21 cellular contexts compared by ENCODE assay signal in the genomic region with DNA sequence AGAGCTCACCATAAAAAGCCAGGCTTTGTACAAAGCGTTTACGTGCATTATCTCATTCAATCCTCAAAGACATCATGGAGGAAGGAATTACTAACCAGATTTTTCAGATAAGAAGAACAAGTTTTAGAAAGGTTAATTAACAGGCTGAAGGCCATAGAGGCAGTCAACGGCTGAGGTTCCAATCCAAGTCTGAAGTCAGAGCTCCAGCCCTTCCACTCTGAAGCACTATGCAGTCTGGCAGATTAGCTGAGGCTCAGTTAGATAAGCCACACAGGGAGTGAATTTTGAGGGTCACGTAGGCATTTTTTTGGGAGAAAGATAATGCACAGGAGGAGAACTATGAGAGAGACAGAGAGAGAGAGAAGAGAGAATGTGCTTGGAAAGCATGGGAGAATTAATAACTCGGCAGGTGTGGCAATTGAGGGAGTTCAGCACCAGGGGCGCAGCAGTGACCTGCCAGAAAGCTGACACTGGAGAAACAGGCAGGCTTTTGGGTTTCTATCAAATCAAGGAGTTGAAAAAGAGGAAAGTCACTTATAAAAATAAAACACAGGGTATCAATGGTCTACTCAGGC.
A peak's percentile ranks its signal among the peaks of the same experiment; 100 is the strongest.
DNase-seq lines count a peak whose midpoint lies in the region; ATAC-seq and TF ChIP-seq lines count a peak whose summit lies in the region.
"Had no signal": no experiment of that assay in that cellular context is flagged by ENCODE, and none has a peak within 500 bp of the region (broad histone marks: within the 10 kb centered on the region; RNA-seq: fewer than 3 reads in every experiment).

No MANE protein-coding gene starts in this region.

- H2AFZ ChIP-seq in neural progenitor cell (replicated peaks) = no peak overlapping the region
- H2AFZ ChIP-seq: PC-9 had no signal

- H3K4me3 Mint-ChIP-seq in neural progenitor cell = no peak overlapping the region

- no peaks in the 10 kb centered on the region for H3K27me3 Mint-ChIP-seq in neural progenitor cell (ENCODE audit: insufficient read depth, low read depth)

- H4K20me1 ChIP-seq in neural progenitor cell (ENCODE audit: low read depth) = peaks cover 4% of the 10 kb centered on the region

- no peaks in the 10 kb centered on the region for H3K36me3 Mint-ChIP-seq in neural progenitor cell

- CTCF ChIA-PET in HEK293T (lab: Yijun Ruan, JAX) = interaction anchor here (0.6 to 1.4 kb wide), 3 partner anchors 108 to 255 kb away, joined by 3 to 6 read pairs (median 3); no protein-coding TSS in a partner anchor

- POLR2A ChIA-PET in HEK293T (lab: Yijun Ruan, JAX) = no interaction called here

- H3K27ac ChIP-seq in neural progenitor cell = no peak overlapping the region
- H3K27ac ChIP-seq: left lung, PC-9, sigmoid colon had no signal

- H3K27ac Mint-ChIP-seq in neural progenitor cell = no peak overlapping the region

- H3K79me2 ChIP-seq in neural progenitor cell (ENCODE audit: low read depth) = no peaks in the 10 kb centered on the region

- H3K4me1 Mint-ChIP-seq in neural progenitor cell = peaks cover 4% of the 10 kb centered on the region

- no peaks in the 10 kb centered on the region for H3K4me1 ChIP-seq in neural progenitor cell
- H3K4me1 ChIP-seq: Caco-2 had no signal

- peak; percentile 13 for TF ChIP-seq CTCF in choroid plexus epithelial cell (conservative IDR thresholded peaks at IDR 0.05; ENCODE audit: low read depth, low read length)
- TF ChIP-seq CTCF in neural progenitor cell (IDR thresholded peaks at IDR 0.05) = peak; percentile 20

- H3F3A ChIP-seq in neural progenitor cell (ENCODE audit: low read depth) = no peaks in the 10 kb centered on the region

- H3K9me3 Mint-ChIP-seq in neural progenitor cell = no peaks in the 10 kb centered on the region

- no peaks in the 10 kb centered on the region for H3K36me3 ChIP-seq in neural progenitor cell
- H3K36me3 ChIP-seq: left lung, sigmoid colon had no signal

- H3K4me3 ChIP-seq in choroid plexus epithelial cell (ENCODE audit: low read depth, low read length) = no peak overlapping the region
- no peak overlapping the region for H3K4me3 ChIP-seq in neural progenitor cell
- H3K4me3 ChIP-seq: left lung, PC-9, sigmoid colon had no signal

- H3K9ac ChIP-seq in neural progenitor cell = no peak overlapping the region
- H3K9ac ChIP-seq: SK-N-SH had no signal

- H3K27me3 ChIP-seq in neural progenitor cell = no peaks in the 10 kb centered on the region
- H3K27me3 ChIP-seq: left lung, sigmoid colon had no signal

- DNase-seq in ELF-1 (ENCODE audit: low read depth, low spot score) (peak; percentile 6), HEK293T (ENCODE audit: extremely low spot score) (peak; percentile 18), choroid plexus epithelial cell (ENCODE audit: low read depth) (no peak), neural progenitor cell (ENCODE audit: low spot score) (no peak), DMS114 treated with DMSO at 0.1 percent for 48 hours (lab: John Stamatoyannopoulos, UW; ENCODE audit: unreplicated experiment) (no peak)
- DNase-seq: activated CD4-positive, alpha-beta T cell treated with anti-CD3 and anti-CD28 coated beads for 48 hours; activated naive CD4-positive, alpha-beta T cell; activated T-cell treated with anti-CD3 and anti-CD28 coated beads for 4 hours; aorta; Caco-2; hypothalamus; left lung; NCI-H2029; NCI-H69; occipital lobe; PC-9; sigmoid colon; SK-N-SH; stimulated activated CD4-positive, alpha-beta T cell treated with anti-CD3 and anti-CD28 coated beads, Interleukin-1b, Interleukin-23, amount 100 ng/mL, for 48 hours had no signal

- no peaks in the 10 kb centered on the region for H3K9me3 ChIP-seq in neural progenitor cell (ENCODE audit: low read depth)
- H3K9me3 ChIP-seq: Caco-2, left lung, sigmoid colon, SK-N-SH had no signal

- H3K4me2 ChIP-seq in neural progenitor cell = no peak overlapping the region
- H3K4me2 ChIP-seq: PC-9, SK-N-SH had no signal

- ATAC-seq in HG02642 (IDR thresholded peaks at IDR 0.05; ENCODE audit: poor library complexity, unreplicated experiment) = no peak
- no peak for ATAC-seq in GM21381 (IDR thresholded peaks at IDR 0.05; ENCODE audit: unreplicated experiment)
- ATAC-seq: left lung had no signal

TF ChIP-seq in HEK293T, 16 proteins besides CTCF, POLR2A, EP300 and RAD21:
- TF ChIP-seq NFRKB (IDR thresholded peaks at IDR 0.05) = no peak
- TF ChIP-seq FOXA1 (IDR thresholded peaks at IDR 0.05) = no peak
- TF ChIP-seq TARDBP (IDR thresholded peaks at IDR 0.05) = no peak
- TF ChIP-seq ELF4 (IDR thresholded peaks at IDR 0.05) = no peak

Comparison
In these comparisons a context has a peak if more than half of its experiments do, and no peak if none do; other contexts are left out.
1. DNase-seq: peak in ELF-1 (single experiment) and HEK293T (single experiment); none in choroid plexus epithelial cell (single experiment), neural progenitor cell (single experiment) and DMS114 treated with DMSO at 0.1 percent for 48 hours (single experiment).